In genomic region chrX:48465336-48465933, GRCh38 we compare ENCODE assay signal across 12 cellular contexts. TPM values are rescaled to one million over a fixed set of nuclear protein-coding genes. Genes with fewer than 3 reads are reported as not detected.
DNase-seq lines count a peak whose midpoint lies in the region; ATAC-seq and TF ChIP-seq lines count a peak whose summit lies in the region.
"Had no signal": no experiment of that assay in that cellular context is flagged by ENCODE, and none has a peak within 500 bp of the region (broad histone marks: within the 10 kb centered on the region; RNA-seq: fewer than 3 reads in every experiment).

No MANE protein-coding gene starts in this region.

- no peak for TF ChIP-seq CTCF in Caco-2 (IDR thresholded peaks at IDR 0.05; ENCODE audit: insufficient read depth in 1 of 2, low read depth in 1 of 2, low read length in 1 of 2, severe bottlenecking in 1 of 2, unreplicated experiment in 1 of 2)

- peak overlapping the region; percentile 73 for H3K4me3 Mint-ChIP-seq in activated naive CD4-positive, alpha-beta T cell treated with anti-CD3 and anti-CD28 coated beads, Interleukin-2, amount 50 U/mL, for 24 hours
- H3K4me3 Mint-ChIP-seq in activated T-helper 17 cell treated with anti-CD3 and anti-CD28 coated beads, Interleukin-2, amount 50 U/mL, for 72 hours: peak overlapping the region; percentile 98
- peak overlapping the region; percentile 57 to 90 for H3K4me3 Mint-ChIP-seq in stimulated activated naive CD8-positive, alpha-beta T cell treated with anti-CD3 and anti-CD28 coated beads, Interleukin-15, amount 100 ng/mL, for 72 hours
- H3K4me3 Mint-ChIP-seq in Caco-2 (ENCODE audit: unreplicated experiment): no peak overlapping the region

- H3K27ac Mint-ChIP-seq in activated naive CD4-positive, alpha-beta T cell treated with anti-CD3 and anti-CD28 coated beads, Interleukin-2, amount 50 U/mL, for 24 hours: no peak overlapping the region
- H3K27ac Mint-ChIP-seq in activated T-helper 17 cell treated with anti-CD3 and anti-CD28 coated beads, Interleukin-2, amount 50 U/mL, for 72 hours: peak overlapping the region; percentile 85
- H3K27ac Mint-ChIP-seq in stimulated activated naive CD8-positive, alpha-beta T cell treated with anti-CD3 and anti-CD28 coated beads, Interleukin-15, amount 100 ng/mL, for 72 hours: peak overlapping the region; percentile 65 to 82
- no peak overlapping the region for H3K27ac Mint-ChIP-seq in Caco-2 (ENCODE audit: unreplicated experiment)

- DNase-seq in activated naive CD4-positive, alpha-beta T cell (lab: John Stamatoyannopoulos, UW): no peak
- DNase-seq in glomerular visceral epithelial cell (ENCODE audit: extremely low spot score) (peak; percentile 80), Caco-2 (no peak), HPDE6-E6E7 (ENCODE audit: extremely low spot score) (no peak), D341Med (ENCODE audit: low spot score) (no peak)
- DNase-seq in stimulated activated naive CD8-positive, alpha-beta T cell treated with anti-CD3 and anti-CD28 coated beads, Interleukin-15, amount 100 ng/mL, for 72 hours: no peak
- DNase-seq: CD8-positive, alpha-beta memory T cell; left cardiac atrium; NCI-H187; stimulated activated CD4-positive, alpha-beta T cell treated with anti-CD3 and anti-CD28 coated beads, Interleukin-4, amount 100 ng/mL, for 4 hours had no signal

- H3K4me1 ChIP-seq in Caco-2: no peaks in the 10 kb centered on the region

- H3K4me3 ChIP-seq in Caco-2 (ENCODE audit: low read depth, low read length): no peak overlapping the region

- no TSS peak for BruUV-seq in Caco-2 (replicated peaks; lab: Mats Ljungman, UMichigan)

- peaks cover 26% of the 10 kb centered on the region for H3K36me3 Mint-ChIP-seq in activated naive CD4-positive, alpha-beta T cell treated with anti-CD3 and anti-CD28 coated beads, Interleukin-2, amount 50 U/mL, for 24 hours
- H3K36me3 Mint-ChIP-seq in activated T-helper 17 cell treated with anti-CD3 and anti-CD28 coated beads, Interleukin-2, amount 50 U/mL, for 72 hours (ENCODE audit: low read depth): peaks cover 87% of the 10 kb centered on the region
- H3K36me3 Mint-ChIP-seq in Caco-2 (ENCODE audit: insufficient read depth, unreplicated experiment): no peaks in the 10 kb centered on the region

- H3K9me3 ChIP-seq in Caco-2: no peaks in the 10 kb centered on the region

- no peaks in the 10 kb centered on the region for H3K36me3 ChIP-seq in Caco-2 (ENCODE audit: control insufficient read depth, insufficient read depth, low read length)

- no peaks in the 10 kb centered on the region for H3K27me3 ChIP-seq in Caco-2 (replicated peaks; ENCODE audit: control insufficient read depth, insufficient read depth, low read length)

- POLR2A ChIA-PET in Caco-2 (lab: Charles Lee): no interaction called here

- intact Hi-C loops in Caco-2 (cut with micrococcal nuclease; ENCODE audit: unreplicated experiment): no loop called here

- no peaks in the 10 kb centered on the region for H3K9me3 Mint-ChIP-seq in activated naive CD4-positive, alpha-beta T cell treated with anti-CD3 and anti-CD28 coated beads, Interleukin-2, amount 50 U/mL, for 24 hours
- H3K9me3 Mint-ChIP-seq in activated T-helper 17 cell treated with anti-CD3 and anti-CD28 coated beads, Interleukin-2, amount 50 U/mL, for 72 hours: no peaks in the 10 kb centered on the region
- H3K9me3 Mint-ChIP-seq in stimulated activated naive CD8-positive, alpha-beta T cell treated with anti-CD3 and anti-CD28 coated beads, Interleukin-15, amount 100 ng/mL, for 72 hours: no peaks in the 10 kb centered on the region
- H3K9me3 Mint-ChIP-seq in Caco-2 (ENCODE audit: unreplicated experiment): no peaks in the 10 kb centered on the region
- H3K9me3 Mint-ChIP-seq: CD8-positive, alpha-beta memory T cell had no signal

- H3K27me3 Mint-ChIP-seq in activated naive CD4-positive, alpha-beta T cell treated with anti-CD3 and anti-CD28 coated beads, Interleukin-2, amount 50 U/mL, for 24 hours: no peaks in the 10 kb centered on the region
- H3K27me3 Mint-ChIP-seq in activated T-helper 17 cell treated with anti-CD3 and anti-CD28 coated beads, Interleukin-2, amount 50 U/mL, for 72 hours: no peaks in the 10 kb centered on the region
- H3K27me3 Mint-ChIP-seq in stimulated activated naive CD8-positive, alpha-beta T cell treated with anti-CD3 and anti-CD28 coated beads, Interleukin-15, amount 100 ng/mL, for 72 hours: no peaks in the 10 kb centered on the region
- H3K27me3 Mint-ChIP-seq in Caco-2 (ENCODE audit: insufficient read depth, unreplicated experiment): no peaks in the 10 kb centered on the region

- ATAC-seq in activated T-helper 17 cell treated with anti-CD3 and anti-CD28 coated beads, Interleukin-2, amount 50 U/mL, for 72 hours (replicated peaks): peak; percentile 77
- no peak for ATAC-seq in stimulated activated naive CD8-positive, alpha-beta T cell treated with anti-CD3 and anti-CD28 coated beads, Interleukin-15, amount 100 ng/mL, for 72 hours

- H3K4me1 Mint-ChIP-seq in activated naive CD4-positive, alpha-beta T cell treated with anti-CD3 and anti-CD28 coated beads, Interleukin-2, amount 50 U/mL, for 24 hours: peaks cover 38% of the 10 kb centered on the region
- peaks cover 22% of the 10 kb centered on the region for H3K4me1 Mint-ChIP-seq in activated T-helper 17 cell treated with anti-CD3 and anti-CD28 coated beads, Interleukin-2, amount 50 U/mL, for 72 hours
- peaks cover 54% of the 10 kb centered on the region for H3K4me1 Mint-ChIP-seq in stimulated activated naive CD8-positive, alpha-beta T cell treated with anti-CD3 and anti-CD28 coated beads, Interleukin-15, amount 100 ng/mL, for 72 hours
- H3K4me1 Mint-ChIP-seq in Caco-2 (ENCODE audit: low read depth, unreplicated experiment): peaks cover 10% of the 10 kb centered on the region

- CTCF ChIA-PET in Caco-2 (lab: Charles Lee): no interaction called here

RNA-seq across cellular contexts. Expression of gene SLC38A5, which starts 4.6 kb away (rescaled TPM):
- 100 to 1,000 TPM; 130 to 170 TPM for total RNA-seq in activated T-helper 17 cell treated with anti-CD3 and anti-CD28 coated beads, Interleukin-2, amount 50 U/mL, for 72 hours
- 0.95 TPM in 1 of 2 replicates, not detected in the other for total RNA-seq in Caco-2 (2022)

RNA-seq across cellular contexts. Expression of gene FTSJ1, which starts 10.6 kb away (rescaled TPM):
- total RNA-seq in activated T-helper 17 cell treated with anti-CD3 and anti-CD28 coated beads, Interleukin-2, amount 50 U/mL, for 72 hours: 10 to 100 TPM; 59.8 to 93.5 TPM
- 41.1 and 41.6 TPM in 2 replicates for total RNA-seq in Caco-2 (2022)

RNA-seq across cellular contexts. Expression of gene PORCN, which starts 43.4 kb away (rescaled TPM):
- 1 to 10 TPM; 8.9 to 9.4 TPM for total RNA-seq in activated T-helper 17 cell treated with anti-CD3 and anti-CD28 coated beads, Interleukin-2, amount 50 U/mL, for 72 hours
- total RNA-seq in Caco-2 (2022): 3.2 and 4.6 TPM in 2 replicates

RNA-seq across cellular contexts. Expression of gene SSX4B, which starts 53.7 kb away (rescaled TPM):
- total RNA-seq in activated T-helper 17 cell treated with anti-CD3 and anti-CD28 coated beads, Interleukin-2, amount 50 U/mL, for 72 hours: not detected
- total RNA-seq in Caco-2 (2022): not detected in 2 replicates
- total RNA-seq: CD8-positive, alpha-beta memory T cell; left cardiac atrium had no signal

RNA-seq across cellular contexts. Expression of gene EBP, which starts 56.2 kb away (rescaled TPM):
- total RNA-seq in activated T-helper 17 cell treated with anti-CD3 and anti-CD28 coated beads, Interleukin-2, amount 50 U/mL, for 72 hours: 100 to 1,000 TPM; 104 to 213 TPM
- 141 and 154 TPM in 2 replicates for total RNA-seq in Caco-2 (2022)

Comparison
In these comparisons a context has a peak if more than half of its experiments do, and no peak if none do; other contexts are left out.
1. H3K27ac Mint-ChIP-seq: peak in activated T-helper 17 cell treated with anti-CD3 and anti-CD28 coated beads, Interleukin-2, amount 50 U/mL, for 72 hours (single experiment) and stimulated activated naive CD8-positive, alpha-beta T cell treated with anti-CD3 and anti-CD28 coated beads, Interleukin-15, amount 100 ng/mL, for 72 hours (2 of 2); none in activated naive CD4-positive, alpha-beta T cell treated with anti-CD3 and anti-CD28 coated beads, Interleukin-2, amount 50 U/mL, for 24 hours (single experiment) and Caco-2 (single experiment).
2. RNA of gene SLC38A5, which starts 4.6 kb away (total RNA-seq): 130 to 170 TPM in activated T-helper 17 cell treated with anti-CD3 and anti-CD28 coated beads, Interleukin-2, amount 50 U/mL, for 72 hours; 0.95 TPM in Caco-2; every median in the first group is over 10 times any median in the second.